Comparison of ENCODE assay signal across 8 cellular contexts in genomic region chr2:39216495-39217191, GRCh38. TPM values are rescaled to one million over a fixed set of nuclear protein-coding genes. Genes with fewer than 3 reads are reported as not detected.
DNase-seq lines count a peak whose midpoint lies in the region; ATAC-seq and TF ChIP-seq lines count a peak whose summit lies in the region.

No MANE protein-coding gene starts in this region.

- peaks cover 67% of the 10 kb centered on the region for H3K4me1 Mint-ChIP-seq in stimulated activated naive CD8-positive, alpha-beta T cell treated with anti-CD3 and anti-CD28 coated beads, Interleukin-15, Interleukin-2, amounts not matched to agents 100 ng/mL and 50 ng/mL, for 24 hours (ENCODE audit: low read depth)

- DNase-seq in Kasumi-1 (lab: John Stamatoyannopoulos, UW) (peak; percentile 38 to 47), right lobe of liver (no peak), NCI-H1105 treated with DMSO at 0.1 percent for 48 hours (lab: John Stamatoyannopoulos, UW) (no peak)
- peak; percentile 14 to 52 for DNase-seq in activated CD8-positive, alpha-beta memory T cell treated with anti-CD3 and anti-CD28 coated beads for 4 hours (ENCODE audit: low read depth in 2 of 2)

- TF ChIP-seq POLR2A in right lobe of liver (IDR thresholded peaks at IDR 0.05): no peak

- ATAC-seq in right lobe of liver (peak in 3 of 4 donors; percentile 40 to 49 (median 43)), GM19455 (IDR thresholded peaks at IDR 0.05; ENCODE audit: unreplicated experiment) (no peak), GM19397 (IDR thresholded peaks at IDR 0.05; ENCODE audit: unreplicated experiment) (no peak), HG03039 (IDR thresholded peaks at IDR 0.05; ENCODE audit: unreplicated experiment) (no peak)

- no peak overlapping the region for H3K27ac ChIP-seq in right lobe of liver

- intact Hi-C loops in right lobe of liver (cut with DNase I): no loop called here

- H3K27me3 Mint-ChIP-seq in stimulated activated naive CD8-positive, alpha-beta T cell treated with anti-CD3 and anti-CD28 coated beads, Interleukin-15, Interleukin-2, amounts not matched to agents 100 ng/mL and 50 ng/mL, for 24 hours: no peaks in the 10 kb centered on the region

- no peak overlapping the region for H3K4me3 ChIP-seq in right lobe of liver

- peak overlapping the region; percentile 78 for H3K4me3 Mint-ChIP-seq in stimulated activated naive CD8-positive, alpha-beta T cell treated with anti-CD3 and anti-CD28 coated beads, Interleukin-15, Interleukin-2, amounts not matched to agents 100 ng/mL and 50 ng/mL, for 24 hours

- H3K36me3 Mint-ChIP-seq in stimulated activated naive CD8-positive, alpha-beta T cell treated with anti-CD3 and anti-CD28 coated beads, Interleukin-15, Interleukin-2, amounts not matched to agents 100 ng/mL and 50 ng/mL, for 24 hours (ENCODE audit: low read depth): no peaks in the 10 kb centered on the region

- H3K27me3 ChIP-seq in right lobe of liver: no peaks in the 10 kb centered on the region

- WGBS in right lobe of liver (ENCODE audit: insufficient coverage, low coverage, low lambda C conversion rate, missing lambda C conversion rate): 68% methylated on average over 11 of the region's 11 CpGs

- no peaks in the 10 kb centered on the region for H3K4me1 ChIP-seq in right lobe of liver

- H3K27ac Mint-ChIP-seq in stimulated activated naive CD8-positive, alpha-beta T cell treated with anti-CD3 and anti-CD28 coated beads, Interleukin-15, Interleukin-2, amounts not matched to agents 100 ng/mL and 50 ng/mL, for 24 hours: peak overlapping the region; percentile 97

- no peak for TF ChIP-seq CTCF in right lobe of liver (IDR thresholded peaks at IDR 0.05)

- no peaks in the 10 kb centered on the region for H3K9me3 Mint-ChIP-seq in stimulated activated naive CD8-positive, alpha-beta T cell treated with anti-CD3 and anti-CD28 coated beads, Interleukin-15, Interleukin-2, amounts not matched to agents 100 ng/mL and 50 ng/mL, for 24 hours

- H3K9me3 ChIP-seq in right lobe of liver: no peaks in the 10 kb centered on the region

- H3K36me3 ChIP-seq in right lobe of liver: no peaks in the 10 kb centered on the region

RNA-seq across cellular contexts. Expression of gene CDKL4, which starts 27.1 kb away (rescaled TPM):
- total RNA-seq in right lobe of liver: under 1 TPM in 3 of 6 experiments, not detected in 3; 0.18 to 0.27 (median 0.25) TPM

Comparison
In these comparisons a context has a peak if more than half of its experiments do, and no peak if none do; other contexts are left out.
1. DNase-seq: peak in Kasumi-1 (2 of 2) and activated CD8-positive, alpha-beta memory T cell treated with anti-CD3 and anti-CD28 coated beads for 4 hours (2 of 2); none in right lobe of liver (0 of 3) and NCI-H1105 treated with DMSO at 0.1 percent for 48 hours (single experiment).
2. ATAC-seq: peak in right lobe of liver (3 of 4); none in GM19455 (single experiment), GM19397 (single experiment) and HG03039 (single experiment).